Comparison of ENCODE assay signal across 19 cellular contexts in genomic region chr3:62180514-62180913, GRCh38.
DNase-seq lines count a peak whose midpoint lies in the region; ATAC-seq and TF ChIP-seq lines count a peak whose summit lies in the region.
"Had no signal": no experiment of that assay in that cellular context is flagged by ENCODE, and none has a peak within 500 bp of the region (broad histone marks: within the 10 kb centered on the region; RNA-seq: fewer than 3 reads in every experiment).

No MANE protein-coding gene starts in this region.

- H3K9me3 ChIP-seq in heart left ventricle: no peaks in the 10 kb centered on the region
- H3K9me3 ChIP-seq: BLaER1, Caco-2 had no signal

- no peak overlapping the region for H3K4me3 Mint-ChIP-seq in nephron progenitor cell
- H3K4me3 Mint-ChIP-seq: B cell; CD4-positive, CD25-positive, alpha-beta regulatory T cell; CD8-positive, alpha-beta T cell; GM23338; H9 had no signal

- no peaks in the 10 kb centered on the region for H3K27me3 Mint-ChIP-seq in nephron progenitor cell (ENCODE audit: low read depth, poor library complexity)
- H3K27me3 Mint-ChIP-seq: B cell; CD4-positive, CD25-positive, alpha-beta regulatory T cell had no signal

- H3K27me3 ChIP-seq in heart left ventricle: no peaks in the 10 kb centered on the region
- H3K27me3 ChIP-seq: BLaER1 had no signal

- peaks cover 22% of the 10 kb centered on the region for H3K4me1 Mint-ChIP-seq in nephron progenitor cell
- H3K4me1 Mint-ChIP-seq: B cell; CD4-positive, CD25-positive, alpha-beta regulatory T cell had no signal

- H3K9me3 Mint-ChIP-seq in nephron progenitor cell: no peaks in the 10 kb centered on the region
- H3K9me3 Mint-ChIP-seq: CD8-positive, alpha-beta T cell; GM23338; H9 had no signal

- H3K4me3 ChIP-seq in heart left ventricle: no peak overlapping the region
- H3K4me3 ChIP-seq: BLaER1, GM23338 had no signal

- ATAC-seq in heart left ventricle (peak in 3 of 4 donors; percentile 47 to 74 (median 53)), Right ventricle myocardium inferior (no peak), left ventricle myocardium superior (peak; percentile 31), Right ventricle myocardium superior (ENCODE audit: poor library complexity) (no peak), GM18511 (IDR thresholded peaks at IDR 0.05; ENCODE audit: unreplicated experiment) (no peak)
- ATAC-seq: CD8-positive, alpha-beta T cell; GM23338; HCT116 had no signal

- peak overlapping the region in 3 of 12 donors; percentile 26 to 50 (median 29) for H3K27ac ChIP-seq in heart left ventricle
- H3K27ac ChIP-seq: 22Rv1, BLaER1, C4-2B had no signal

- H3K36me3 ChIP-seq in heart left ventricle: no peaks in the 10 kb centered on the region
- H3K36me3 ChIP-seq: BLaER1 had no signal

- H3K4me1 ChIP-seq in heart left ventricle: peaks cover 0 to 30% (median 10%) of the 10 kb centered on the region in 12 donors
- H3K4me1 ChIP-seq: BLaER1, Caco-2 had no signal

- TF ChIP-seq CTCF in heart left ventricle (IDR thresholded peaks at IDR 0.05): no peak
- TF ChIP-seq CTCF in nephron progenitor cell (IDR thresholded peaks at IDR 0.05): no peak

- intact Hi-C loops in heart left ventricle (cut with DNase I): loop anchor here in 3 of 10 donors (10.0 kb wide), 4 partner anchors 86 to 736 kb away; no protein-coding TSS in a partner anchor
- intact Hi-C loops in Right ventricle myocardium inferior (cut with DNase I): loop anchor here (10.0 kb wide), 1 partner anchor 736 kb away; no protein-coding TSS in a partner anchor
- intact Hi-C loops in left ventricle myocardium superior (cut with micrococcal nuclease): no loop called here
- intact Hi-C loops in Right ventricle myocardium superior (cut with DNase I): loop anchor here (10.0 kb wide), 1 partner anchor 246 kb away; no protein-coding TSS in a partner anchor

- H3K36me3 Mint-ChIP-seq in nephron progenitor cell (ENCODE audit: low read depth): peaks cover 45% of the 10 kb centered on the region
- H3K36me3 Mint-ChIP-seq: CD4-positive, CD25-positive, alpha-beta regulatory T cell; CD8-positive, alpha-beta T cell had no signal

- H3K27ac Mint-ChIP-seq in nephron progenitor cell: peak overlapping the region; percentile 77
- H3K27ac Mint-ChIP-seq: B cell; CD4-positive, CD25-positive, alpha-beta regulatory T cell; CD8-positive, alpha-beta T cell; GM23338 had no signal

- no peak for TF ChIP-seq POLR2A in heart left ventricle (IDR thresholded peaks at IDR 0.05)

- 47 to 66% (median 55%) methylated on average over 5 of the region's 5 CpGs for WGBS in heart left ventricle, 4 donors

- DNase-seq in heart left ventricle: no peak
- DNase-seq in Right ventricle myocardium inferior (ENCODE audit: missing footprints): no peak
- DNase-seq in left ventricle myocardium superior: no peak
- no peak for DNase-seq in Right ventricle myocardium superior
- no peak for DNase-seq in nephron progenitor cell
- DNase-seq in activated gamma-delta T cell treated with Interleukin-2 at 50 U/mL for 16 hours: no peak
- DNase-seq: Caco-2; CD4-positive, CD25-positive, alpha-beta regulatory T cell; CD8-positive, alpha-beta T cell; DMS153; DND-41; H9 had no signal

Comparison
In these comparisons a context has a peak if more than half of its experiments do, and no peak if none do; other contexts are left out.
1. ATAC-seq: peak in heart left ventricle (3 of 4) and left ventricle myocardium superior (single experiment); none in Right ventricle myocardium inferior (single experiment), Right ventricle myocardium superior (single experiment) and GM18511 (single experiment).